ENCODE assay signal across 8 cellular contexts in the genomic region with DNA sequence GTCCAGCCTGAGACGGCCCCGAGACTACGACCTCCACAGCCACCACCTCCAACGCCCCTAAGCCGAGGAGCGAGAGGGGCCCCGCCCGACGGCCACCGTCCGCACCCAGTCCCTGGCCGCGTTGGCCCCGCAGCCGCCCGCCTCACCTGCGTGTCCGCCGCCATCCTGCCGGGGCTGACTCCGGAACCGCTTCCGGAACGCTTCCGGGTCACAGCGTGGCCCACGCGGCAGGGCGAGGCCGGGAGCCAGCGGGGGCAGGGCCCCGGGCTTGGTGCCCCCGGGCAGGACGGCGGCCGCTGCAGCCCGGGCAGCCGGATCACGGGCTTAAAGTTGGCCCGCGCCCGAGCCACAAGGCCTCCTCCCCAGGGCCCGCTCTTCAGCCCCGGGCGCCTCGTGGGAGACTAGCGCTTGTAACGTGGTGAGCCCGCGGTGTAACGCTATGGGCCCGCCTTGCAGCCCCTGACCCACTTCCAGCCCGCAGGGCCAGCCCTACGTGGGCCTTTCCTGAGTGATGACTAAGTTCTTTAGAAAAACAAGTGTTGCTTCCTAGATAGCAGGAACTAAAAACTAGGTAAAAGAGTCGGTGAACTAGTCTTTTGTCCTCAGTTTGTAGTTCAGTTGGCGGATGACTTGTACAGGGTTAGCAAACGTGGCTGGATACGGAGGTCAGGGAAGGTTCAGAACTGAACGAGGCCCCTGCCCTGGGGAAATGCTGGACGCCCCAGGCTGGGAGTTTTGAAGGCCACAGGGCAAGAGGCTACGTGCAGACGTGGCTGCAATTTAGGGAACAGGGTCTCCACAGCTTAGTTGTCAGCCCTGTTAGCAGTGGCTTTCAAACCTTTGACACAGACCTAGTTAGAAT. TPM values are rescaled to one million over a fixed set of nuclear protein-coding genes. Genes with fewer than 3 reads are reported as not detected.
DNase-seq lines count a peak whose midpoint lies in the region; ATAC-seq and TF ChIP-seq lines count a peak whose summit lies in the region.

A gene with protein sequence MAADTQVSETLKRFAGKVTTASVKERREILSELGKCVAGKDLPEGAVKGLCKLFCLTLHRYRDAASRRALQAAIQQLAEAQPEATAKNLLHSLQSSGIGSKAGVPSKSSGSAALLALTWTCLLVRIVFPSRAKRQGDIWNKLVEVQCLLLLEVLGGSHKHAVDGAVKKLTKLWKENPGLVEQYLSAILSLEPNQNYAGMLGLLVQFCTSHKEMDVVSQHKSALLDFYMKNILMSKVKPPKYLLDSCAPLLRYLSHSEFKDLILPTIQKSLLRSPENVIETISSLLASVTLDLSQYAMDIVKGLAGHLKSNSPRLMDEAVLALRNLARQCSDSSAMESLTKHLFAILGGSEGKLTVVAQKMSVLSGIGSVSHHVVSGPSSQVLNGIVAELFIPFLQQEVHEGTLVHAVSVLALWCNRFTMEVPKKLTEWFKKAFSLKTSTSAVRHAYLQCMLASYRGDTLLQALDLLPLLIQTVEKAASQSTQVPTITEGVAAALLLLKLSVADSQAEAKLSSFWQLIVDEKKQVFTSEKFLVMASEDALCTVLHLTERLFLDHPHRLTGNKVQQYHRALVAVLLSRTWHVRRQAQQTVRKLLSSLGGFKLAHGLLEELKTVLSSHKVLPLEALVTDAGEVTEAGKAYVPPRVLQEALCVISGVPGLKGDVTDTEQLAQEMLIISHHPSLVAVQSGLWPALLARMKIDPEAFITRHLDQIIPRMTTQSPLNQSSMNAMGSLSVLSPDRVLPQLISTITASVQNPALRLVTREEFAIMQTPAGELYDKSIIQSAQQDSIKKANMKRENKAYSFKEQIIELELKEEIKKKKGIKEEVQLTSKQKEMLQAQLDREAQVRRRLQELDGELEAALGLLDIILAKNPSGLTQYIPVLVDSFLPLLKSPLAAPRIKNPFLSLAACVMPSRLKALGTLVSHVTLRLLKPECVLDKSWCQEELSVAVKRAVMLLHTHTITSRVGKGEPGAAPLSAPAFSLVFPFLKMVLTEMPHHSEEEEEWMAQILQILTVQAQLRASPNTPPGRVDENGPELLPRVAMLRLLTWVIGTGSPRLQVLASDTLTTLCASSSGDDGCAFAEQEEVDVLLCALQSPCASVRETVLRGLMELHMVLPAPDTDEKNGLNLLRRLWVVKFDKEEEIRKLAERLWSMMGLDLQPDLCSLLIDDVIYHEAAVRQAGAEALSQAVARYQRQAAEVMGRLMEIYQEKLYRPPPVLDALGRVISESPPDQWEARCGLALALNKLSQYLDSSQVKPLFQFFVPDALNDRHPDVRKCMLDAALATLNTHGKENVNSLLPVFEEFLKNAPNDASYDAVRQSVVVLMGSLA (N-terminal part only) (minus strand): TSS at position 182 of the 862 bp plus-strand sequence. CDS start 18 bp downstream, at position 164.

- peak within 1 kb of the TSS; percentile 73 for H3K9ac ChIP-seq in neural cell (ENCODE audit: low read length)

- no peaks in the 10 kb centered on the region for H3K36me3 ChIP-seq in neural cell (ENCODE audit: insufficient read depth, low read length)

- no peaks in the 10 kb centered on the region for H3K9me3 Mint-ChIP-seq in IgD-negative memory B cell
- no peaks in the 10 kb centered on the region for H3K9me3 Mint-ChIP-seq in stimulated activated naive CD8-positive, alpha-beta T cell treated with anti-CD3 and anti-CD28 coated beads, Interleukin-15, amount 100 ng/mL, for 72 hours

- H3K4me3 Mint-ChIP-seq in IgD-negative memory B cell, result peak within 1 kb of the TSS; percentile 84 to 96 (median 90)
- peak within 1 kb of the TSS; percentile 81 to 94 for H3K4me3 Mint-ChIP-seq in stimulated activated naive CD8-positive, alpha-beta T cell treated with anti-CD3 and anti-CD28 coated beads, Interleukin-15, amount 100 ng/mL, for 72 hours

- H3K79me2 ChIP-seq in neural cell (replicated peaks; ENCODE audit: insufficient read depth, low read length), result peaks cover 24% of the 10 kb centered on the region

- peaks cover 2% of the 10 kb centered on the region for H3K27me3 Mint-ChIP-seq in IgD-negative memory B cell
- H3K27me3 Mint-ChIP-seq in stimulated activated naive CD8-positive, alpha-beta T cell treated with anti-CD3 and anti-CD28 coated beads, Interleukin-15, amount 100 ng/mL, for 72 hours, result no peaks in the 10 kb centered on the region

- no peak for TF ChIP-seq RAD21 in neural cell (conservative IDR thresholded peaks at IDR 0.05)

- no peaks in the 10 kb centered on the region for H3F3A ChIP-seq in neural cell (ENCODE audit: insufficient read depth, low read length, poor library complexity, severe bottlenecking)

- H3K27me3 ChIP-seq in neural cell (ENCODE audit: insufficient read depth, low read depth, low read length), result no peaks in the 10 kb centered on the region

- H3K27ac ChIP-seq in RWPE1 (peak within 1 kb of the TSS; percentile 95), neural cell (ENCODE audit: low read length) (peak within 1 kb of the TSS; percentile 54)

- H3K4me1 Mint-ChIP-seq in IgD-negative memory B cell, result peaks cover 10 to 27% (median 24%) of the 10 kb centered on the region in 3 donors
- peaks cover 55% of the 10 kb centered on the region for H3K4me1 Mint-ChIP-seq in stimulated activated naive CD8-positive, alpha-beta T cell treated with anti-CD3 and anti-CD28 coated beads, Interleukin-15, amount 100 ng/mL, for 72 hours

- H3K4me2 ChIP-seq in neural cell (ENCODE audit: low read length), result peak within 1 kb of the TSS; percentile 83

- TF ChIP-seq CTCF in RWPE1 (conservative IDR thresholded peaks at IDR 0.05; ENCODE audit: low read depth) (no peak), neural cell (IDR thresholded peaks at IDR 0.05; ENCODE audit: poor library complexity, severe bottlenecking) (no peak)

- POLR2A ChIA-PET in RWPE1 (lab: Yijun Ruan, JAX; ENCODE audit: low non-redundant PET), result no interaction called here

- peak; percentile 54 for TF ChIP-seq EP300 in neural cell (conservative IDR thresholded peaks at IDR 0.05; ENCODE audit: poor library complexity, severe bottlenecking)

- DNase-seq in DMS114 treated with DMSO at 0.1 percent for 48 hours (lab: John Stamatoyannopoulos, UW; ENCODE audit: unreplicated experiment) (peak; percentile 78), RWPE1 (ENCODE audit: low spot score) (peak; percentile 82), fibroblast of the conjunctiva (ENCODE audit: low read depth) (peak; percentile 61)
- peak; percentile 85 for DNase-seq in activated effector memory CD4-positive, alpha-beta T cell treated with Interleukin-2 at 50 U/mL for 16 hours
- DNase-seq in stimulated activated naive CD8-positive, alpha-beta T cell treated with anti-CD3 and anti-CD28 coated beads, Interleukin-15, amount 100 ng/mL, for 72 hours, result peak; percentile 91 to 92

- peak within 1 kb of the TSS; percentile 90 for H3K4me3 ChIP-seq in neural cell (ENCODE audit: low read length)

- no peaks in the 10 kb centered on the region for H3K9me2 ChIP-seq in neural cell (ENCODE audit: insufficient read depth, low read length)

- peak within 1 kb of the TSS; percentile 69 for H2AFZ ChIP-seq in neural cell (ENCODE audit: low read depth, low read length)

- no peaks in the 10 kb centered on the region for H4K20me1 ChIP-seq in neural cell (ENCODE audit: insufficient read depth)

- no peaks in the 10 kb centered on the region for H3K9me3 ChIP-seq in neural cell (ENCODE audit: low read length)

- ATAC-seq in GM21447 (IDR thresholded peaks at IDR 0.05; ENCODE audit: unreplicated experiment), result peak; percentile 76
- ATAC-seq in stimulated activated naive CD8-positive, alpha-beta T cell treated with anti-CD3 and anti-CD28 coated beads, Interleukin-15, amount 100 ng/mL, for 72 hours, result peak; percentile 93

- peak within 1 kb of the TSS; percentile 68 to 96 (median 91) for H3K27ac Mint-ChIP-seq in IgD-negative memory B cell
- H3K27ac Mint-ChIP-seq in stimulated activated naive CD8-positive, alpha-beta T cell treated with anti-CD3 and anti-CD28 coated beads, Interleukin-15, amount 100 ng/mL, for 72 hours, result peak within 1 kb of the TSS; percentile 97

- peaks cover 3% of the 10 kb centered on the region for H3K36me3 Mint-ChIP-seq in IgD-negative memory B cell

- CTCF ChIA-PET in RWPE1 (lab: Yijun Ruan, JAX), result no interaction called here

TF ChIP-seq in neural cell, 6 proteins besides CTCF, POLR2A, EP300 and RAD21:
- TF ChIP-seq EZH2 (IDR thresholded peaks at IDR 0.05; ENCODE audit: borderline replicate concordance, insufficient read depth, low read length, poor library complexity, severe bottlenecking) (no peak), TAF1 (IDR thresholded peaks at IDR 0.05; ENCODE audit: low read depth) (no peak), SMC3 (conservative IDR thresholded peaks at IDR 0.05; ENCODE audit: poor library complexity) (no peak), POLR2AphosphoS5 (IDR thresholded peaks at IDR 0.05) (peak; percentile 92), MXI1 (conservative IDR thresholded peaks at IDR 0.05; ENCODE audit: poor library complexity, severe bottlenecking) (peak; percentile 97)
- TF ChIP-seq, protein P1, sequence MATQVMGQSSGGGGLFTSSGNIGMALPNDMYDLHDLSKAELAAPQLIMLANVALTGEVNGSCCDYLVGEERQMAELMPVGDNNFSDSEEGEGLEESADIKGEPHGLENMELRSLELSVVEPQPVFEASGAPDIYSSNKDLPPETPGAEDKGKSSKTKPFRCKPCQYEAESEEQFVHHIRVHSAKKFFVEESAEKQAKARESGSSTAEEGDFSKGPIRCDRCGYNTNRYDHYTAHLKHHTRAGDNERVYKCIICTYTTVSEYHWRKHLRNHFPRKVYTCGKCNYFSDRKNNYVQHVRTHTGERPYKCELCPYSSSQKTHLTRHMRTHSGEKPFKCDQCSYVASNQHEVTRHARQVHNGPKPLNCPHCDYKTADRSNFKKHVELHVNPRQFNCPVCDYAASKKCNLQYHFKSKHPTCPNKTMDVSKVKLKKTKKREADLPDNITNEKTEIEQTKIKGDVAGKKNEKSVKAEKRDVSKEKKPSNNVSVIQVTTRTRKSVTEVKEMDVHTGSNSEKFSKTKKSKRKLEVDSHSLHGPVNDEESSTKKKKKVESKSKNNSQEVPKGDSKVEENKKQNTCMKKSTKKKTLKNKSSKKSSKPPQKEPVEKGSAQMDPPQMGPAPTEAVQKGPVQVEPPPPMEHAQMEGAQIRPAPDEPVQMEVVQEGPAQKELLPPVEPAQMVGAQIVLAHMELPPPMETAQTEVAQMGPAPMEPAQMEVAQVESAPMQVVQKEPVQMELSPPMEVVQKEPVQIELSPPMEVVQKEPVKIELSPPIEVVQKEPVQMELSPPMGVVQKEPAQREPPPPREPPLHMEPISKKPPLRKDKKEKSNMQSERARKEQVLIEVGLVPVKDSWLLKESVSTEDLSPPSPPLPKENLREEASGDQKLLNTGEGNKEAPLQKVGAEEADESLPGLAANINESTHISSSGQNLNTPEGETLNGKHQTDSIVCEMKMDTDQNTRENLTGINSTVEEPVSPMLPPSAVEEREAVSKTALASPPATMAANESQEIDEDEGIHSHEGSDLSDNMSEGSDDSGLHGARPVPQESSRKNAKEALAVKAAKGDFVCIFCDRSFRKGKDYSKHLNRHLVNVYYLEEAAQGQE (IDR thresholded peaks at IDR 0.05; ENCODE audit: borderline replicate concordance), result no peak

RNA-seq across cellular contexts. Expression of the gene that starts here (rescaled TPM):
- 18.4 TPM for polyA plus RNA-seq in IgD-negative memory B cell
- polyA plus RNA-seq in neural cell, result 21.5 and 27.4 TPM in 2 replicates
- 53.1 and 99.2 TPM in 2 replicates for polyA minus RNA-seq in neural cell

Comparison
In these comparisons a context has a peak if more than half of its experiments do, and no peak if none do; other contexts are left out.
1. Peak in every context shown above with its lines: DNase-seq, ATAC-seq, H3K4me3 ChIP-seq and H3K27ac ChIP-seq.